12 cellular contexts compared by ENCODE assay signal in the genomic region with DNA sequence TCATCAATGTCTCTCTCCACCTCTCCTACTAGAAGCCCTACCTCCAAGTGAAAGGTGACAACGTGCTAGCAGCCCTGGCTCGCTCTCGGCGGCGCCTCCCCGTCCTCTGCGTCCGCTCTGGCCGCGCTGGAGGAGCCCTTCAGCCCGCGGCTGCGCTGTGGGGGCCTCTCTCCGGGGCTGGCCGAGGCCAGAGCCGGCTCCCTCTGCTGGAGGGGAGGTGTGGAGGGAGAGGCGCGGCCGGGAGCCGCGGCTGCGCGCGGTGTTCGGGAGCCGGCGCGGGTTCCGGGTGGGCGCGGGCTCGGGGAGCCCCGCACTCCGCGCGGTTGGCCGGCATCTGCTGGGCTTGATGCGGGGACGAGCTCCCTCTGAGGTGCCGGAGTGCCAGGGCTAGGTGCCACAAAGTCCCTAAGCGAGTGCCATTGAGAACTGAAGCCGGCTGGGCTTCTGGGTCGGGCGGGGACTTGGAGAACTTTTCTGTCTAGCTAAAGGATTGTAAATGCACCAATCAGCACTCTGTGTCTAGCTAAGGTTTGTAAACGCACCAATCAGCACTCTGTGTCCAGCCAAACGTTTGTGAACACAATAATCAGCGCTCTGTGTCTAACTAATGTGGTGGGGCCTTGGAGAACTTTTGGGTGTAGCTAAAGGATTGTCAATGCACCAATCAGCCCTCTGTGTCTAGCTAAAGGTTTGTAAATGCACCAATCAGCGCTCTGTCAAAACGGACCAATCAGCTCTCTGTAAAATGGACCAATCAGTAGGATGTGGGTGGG.
DNase-seq lines count a peak whose midpoint lies in the region; ATAC-seq and TF ChIP-seq lines count a peak whose summit lies in the region.
"Had no signal": no experiment of that assay in that cellular context is flagged by ENCODE, and none has a peak within 500 bp of the region (broad histone marks: within the 10 kb centered on the region; RNA-seq: fewer than 3 reads in every experiment).

No MANE protein-coding gene starts in this region.

- WGBS in right lobe of liver (ENCODE audit: insufficient coverage, low coverage, low lambda C conversion rate, missing lambda C conversion rate): 83% methylated on average over 9 of the region's 49 CpGs

- no peaks in the 10 kb centered on the region for H3K9me3 ChIP-seq in right lobe of liver
- H3K9me3 ChIP-seq: ascending aorta had no signal

- CTCF ChIA-PET in activated CD4-positive, alpha-beta memory T cell treated with anti-CD3 and anti-CD28 coated beads, Interleukin-2, amount 10 ng/mL, durations not matched to agents 7 days and 5 days (lab: Charles Lee): no interaction called here

- peak; percentile 59 to 81 (median 72) for ATAC-seq in right lobe of liver
- ATAC-seq in GM21515 (IDR thresholded peaks at IDR 0.05; ENCODE audit: unreplicated experiment): no peak
- ATAC-seq in HG03565 (IDR thresholded peaks at IDR 0.05; ENCODE audit: unreplicated experiment): no peak

- peak; percentile 51 for DNase-seq in CMK (ENCODE audit: low read depth)
- DNase-seq in HT-29 (ENCODE audit: low spot score): peak; percentile 22
- DNase-seq in brain microvascular endothelial cell: no peak
- DNase-seq in right lobe of liver: peak; percentile 49 to 71 (median 63)
- no peak for DNase-seq in NCI-H748 (lab: John Stamatoyannopoulos, UW; ENCODE audit: unreplicated experiment)
- DNase-seq in activated CD4-positive, alpha-beta memory T cell treated with anti-CD3 and anti-CD28 coated beads, Interleukin-2, amount 10 ng/mL, durations not matched to agents 7 days and 5 days: no peak
- DNase-seq: NCI-H446, nucleus accumbens had no signal

- peak overlapping the region; percentile 12 for H3K4me3 ChIP-seq in brain microvascular endothelial cell (ENCODE audit: low read depth, low read length)
- H3K4me3 ChIP-seq in right lobe of liver: peak overlapping the region in 2 of 3 donors; percentile 11 to 33
- H3K4me3 ChIP-seq: ascending aorta had no signal

- peak; percentile 3 for TF ChIP-seq CTCF in brain microvascular endothelial cell (IDR thresholded peaks at IDR 0.05; ENCODE audit: low read depth, low read length, missing control alignments)
- peak in 2 of 4 donors; percentile 11 to 22 for TF ChIP-seq CTCF in right lobe of liver (IDR thresholded peaks at IDR 0.05)

- POLR2A ChIA-PET in activated CD4-positive, alpha-beta memory T cell treated with anti-CD3 and anti-CD28 coated beads, Interleukin-2, amount 10 ng/mL, durations not matched to agents 7 days and 5 days (lab: Charles Lee): no interaction called here

- H3K27me3 Mint-ChIP-seq in activated CD4-positive, alpha-beta memory T cell treated with anti-CD3 and anti-CD28 coated beads, Interleukin-2, amount 10 ng/mL, durations not matched to agents 7 days and 5 days: no peaks in the 10 kb centered on the region

- no peaks in the 10 kb centered on the region for H3K36me3 Mint-ChIP-seq in activated CD4-positive, alpha-beta memory T cell treated with anti-CD3 and anti-CD28 coated beads, Interleukin-2, amount 10 ng/mL, durations not matched to agents 7 days and 5 days (ENCODE audit: low read depth)
- H3K36me3 Mint-ChIP-seq: IgD-negative memory B cell had no signal

- TF ChIP-seq POLR2A in right lobe of liver (IDR thresholded peaks at IDR 0.05): no peak

- in situ Hi-C loops in brain microvascular endothelial cell (cut with HindIII; ENCODE audit: low pct_ligation_motif_present, low sequenced_read_pairs): no loop called here

- no peaks in the 10 kb centered on the region for H3K4me1 ChIP-seq in right lobe of liver
- H3K4me1 ChIP-seq: ascending aorta had no signal

- no peak overlapping the region for H3K4me3 Mint-ChIP-seq in activated CD4-positive, alpha-beta memory T cell treated with anti-CD3 and anti-CD28 coated beads, Interleukin-2, amount 10 ng/mL, durations not matched to agents 7 days and 5 days
- H3K4me3 Mint-ChIP-seq: IgD-negative memory B cell had no signal

- peaks cover 11% of the 10 kb centered on the region for H3K9me3 Mint-ChIP-seq in activated CD4-positive, alpha-beta memory T cell treated with anti-CD3 and anti-CD28 coated beads, Interleukin-2, amount 10 ng/mL, durations not matched to agents 7 days and 5 days

- intact Hi-C loops in right lobe of liver (cut with DNase I): no loop called here

- no peaks in the 10 kb centered on the region for H3K27me3 ChIP-seq in brain microvascular endothelial cell (replicated peaks)
- no peaks in the 10 kb centered on the region for H3K27me3 ChIP-seq in right lobe of liver
- H3K27me3 ChIP-seq: ascending aorta had no signal

- no peak overlapping the region for H3K27ac Mint-ChIP-seq in activated CD4-positive, alpha-beta memory T cell treated with anti-CD3 and anti-CD28 coated beads, Interleukin-2, amount 10 ng/mL, durations not matched to agents 7 days and 5 days

- H3K36me3 ChIP-seq in brain microvascular endothelial cell (replicated peaks) (no peaks in the 10 kb centered on the region), right lobe of liver (no peaks in the 10 kb centered on the region)
- H3K36me3 ChIP-seq: ascending aorta had no signal

- no peaks in the 10 kb centered on the region for H3K4me1 Mint-ChIP-seq in activated CD4-positive, alpha-beta memory T cell treated with anti-CD3 and anti-CD28 coated beads, Interleukin-2, amount 10 ng/mL, durations not matched to agents 7 days and 5 days
- H3K4me1 Mint-ChIP-seq: IgD-negative memory B cell had no signal

- H3K27ac ChIP-seq in brain microvascular endothelial cell (no peak overlapping the region), right lobe of liver (no peak overlapping the region)
- H3K27ac ChIP-seq: ascending aorta had no signal

Comparison
In these comparisons a context has a peak if more than half of its experiments do, and no peak if none do; other contexts are left out.
1. DNase-seq: peak in CMK (single experiment), HT-29 (single experiment) and right lobe of liver (3 of 3); none in brain microvascular endothelial cell (single experiment), NCI-H748 (single experiment) and activated CD4-positive, alpha-beta memory T cell treated with anti-CD3 and anti-CD28 coated beads, Interleukin-2, amount 10 ng/mL, durations not matched to agents 7 days and 5 days (single experiment).
2. ATAC-seq: peak in right lobe of liver (4 of 4); none in GM21515 (single experiment) and HG03565 (single experiment).